21 cellular contexts compared by ENCODE assay signal in the genomic region with DNA sequence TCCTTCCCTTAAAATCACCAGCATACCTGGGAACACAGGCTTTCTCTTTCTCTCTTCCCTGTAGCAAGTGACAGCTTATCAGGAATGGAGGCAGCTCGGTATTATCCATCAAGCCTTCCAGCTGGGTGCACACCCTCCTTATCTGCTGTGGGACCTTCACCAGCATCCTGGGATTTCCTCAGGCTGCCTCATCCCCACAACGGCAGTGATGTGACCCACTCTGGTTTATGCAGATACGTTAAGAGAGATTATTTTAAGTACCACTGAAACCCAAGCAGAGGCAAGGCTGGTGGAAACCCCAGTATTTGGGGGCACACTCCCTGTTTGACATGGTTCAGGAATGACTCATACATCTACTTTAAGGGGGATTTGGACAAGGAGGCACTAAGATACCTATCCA.
DNase-seq lines count a peak whose midpoint lies in the region; ATAC-seq, FAIRE-seq and TF ChIP-seq lines count a peak whose summit lies in the region.
"Had no signal": no experiment of that assay in that cellular context is flagged by ENCODE, and none has a peak within 500 bp of the region (broad histone marks: within the 10 kb centered on the region; RNA-seq: fewer than 3 reads in every experiment).

No MANE protein-coding gene starts in this region.

- H3K27me3 ChIP-seq in HUES6 (ENCODE audit: control insufficient read depth, insufficient read depth, low read length) (peaks cover 6% of the 10 kb centered on the region; the same call in 1 of the 2 replicates), GM12878 (replicated peaks in 1 of 2; ENCODE audit: control insufficient read depth in 2 of 2, insufficient read depth in 2 of 2, low read length in 1 of 2) (no peaks in the 10 kb centered on the region), iPS-20b (ENCODE audit: insufficient read depth, low read length) (no peaks in the 10 kb centered on the region), esophagus squamous epithelium (peaks cover 0 to 5% (median 0%) of the 10 kb centered on the region in 4 donors), SJCRH30 (no peaks in the 10 kb centered on the region)

- CTCF ChIA-PET in GM12878 (lab: Yijun Ruan, JAX): no interaction called here

- WGBS in GM12878 (ENCODE audit: insufficient coverage, insufficient replicate concordance, low lambda C conversion rate, missing lambda C conversion rate): 33% methylated on average over 3 of the region's 3 CpGs
- WGBS in esophagus squamous epithelium, 2 donors: 72 to 76% methylated on average over 3 of the region's 3 CpGs

- no peak for FAIRE-seq in GM12878 (lab: Jason Lieb, UNC)
- FAIRE-seq: GM12892, HepG2 had no signal

- no peak for TF ChIP-seq RAD21 in GM12878 (IDR thresholded peaks at IDR 0.05; ENCODE audit: insufficient read depth, low read depth, low read length)

- H3K4me1 ChIP-seq in HUES6 (ENCODE audit: control insufficient read depth, insufficient read depth, low read length) (peaks cover 64% of the 10 kb centered on the region), GM12878 (ENCODE audit: control insufficient read depth, insufficient read depth, low read length) (no peaks in the 10 kb centered on the region), iPS-20b (ENCODE audit: insufficient read depth, low read length) (peaks cover 54% of the 10 kb centered on the region), esophagus squamous epithelium (no peaks in the 10 kb centered on the region), SJCRH30 (peaks cover 4% of the 10 kb centered on the region)

- H3K9me3 ChIP-seq in HUES6 (ENCODE audit: control insufficient read depth, insufficient read depth, low read depth, low read length) (no peaks in the 10 kb centered on the region), GM12878 (replicated peaks; ENCODE audit: control insufficient read depth, insufficient read depth, low read length) (no peaks in the 10 kb centered on the region), iPS-20b (ENCODE audit: insufficient read depth, low read depth, low read length) (no peaks in the 10 kb centered on the region), esophagus squamous epithelium (no peaks in the 10 kb centered on the region), SJCRH30 (replicated peaks) (no peaks in the 10 kb centered on the region)

- SMC1A ChIA-PET in GM12878 (lab: Charles Lee; ENCODE audit: uncharacterized antibody, unreplicated experiment): no interaction called here

- peaks cover 16% of the 10 kb centered on the region for H3K27me3 Mint-ChIP-seq in activated T-helper 2 cell treated with anti-CD3 and anti-CD28 coated beads, Interferon-gamma antibody, Interleukin-2, Interleukin-4, amounts not matched to agents 10 μg/mL and 5 μg/mL and 100 μg/mL, durations not matched to agents 14 hours and 24 hours and 36 hours (ENCODE audit: low read depth)

- POLR2A ChIA-PET in GM12878 (lab: Charles Lee): no interaction called here

- no peaks in the 10 kb centered on the region for H3K36me3 ChIP-seq in HUES6 (ENCODE audit: control insufficient read depth, insufficient read depth, low read length)
- no peaks in the 10 kb centered on the region for H3K36me3 ChIP-seq in GM12878 (ENCODE audit: control insufficient read depth in 2 of 2, insufficient read depth in 2 of 2, low read length in 1 of 2)
- H3K36me3 ChIP-seq in iPS-20b (ENCODE audit: insufficient read depth, low read depth, low read length): no peaks in the 10 kb centered on the region
- no peaks in the 10 kb centered on the region for H3K36me3 ChIP-seq in esophagus squamous epithelium
- H3K36me3 ChIP-seq in SJCRH30: no peaks in the 10 kb centered on the region

- in situ Hi-C loops in GM12878 (cut with MboI): no loop called here

- peak; percentile 31 for DNase-seq in GM12865 (ENCODE audit: low read depth)
- no peak for DNase-seq in GM12878 (ENCODE audit: low read depth, low spot score)
- no peak for DNase-seq in esophagus squamous epithelium (lab: John Stamatoyannopoulos, UW)
- no peak for DNase-seq in activated T-helper 2 cell treated with anti-CD3 and anti-CD28 coated beads, Interferon-gamma antibody, Interleukin-2, Interleukin-4, amounts not matched to agents 10 μg/mL and 5 μg/mL and 100 μg/mL, durations not matched to agents 14 hours and 24 hours and 36 hours (ENCODE audit: low spot score)
- DNase-seq in SJCRH30: no peak
- DNase-seq: AML-193; CD8-positive, alpha-beta T cell; DND-41; GOT3; KBM-7; NCI-H1105; NCI-H2029 treated with DMSO at 0.1 percent for 48 hours; NCI-H2171; NCI-H345; NCI-H524; Right ventricle myocardium superior had no signal

- H3K27ac Mint-ChIP-seq in activated T-helper 2 cell treated with anti-CD3 and anti-CD28 coated beads, Interferon-gamma antibody, Interleukin-2, Interleukin-4, amounts not matched to agents 10 μg/mL and 5 μg/mL and 100 μg/mL, durations not matched to agents 14 hours and 24 hours and 36 hours: no peak overlapping the region
- H3K27ac Mint-ChIP-seq: CD8-positive, alpha-beta T cell had no signal

- H3K4me3 Mint-ChIP-seq in activated T-helper 2 cell treated with anti-CD3 and anti-CD28 coated beads, Interferon-gamma antibody, Interleukin-2, Interleukin-4, amounts not matched to agents 10 μg/mL and 5 μg/mL and 100 μg/mL, durations not matched to agents 14 hours and 24 hours and 36 hours (ENCODE audit: low read depth): no peak overlapping the region
- H3K4me3 Mint-ChIP-seq: CD8-positive, alpha-beta T cell had no signal

- H3K9me3 Mint-ChIP-seq in activated T-helper 2 cell treated with anti-CD3 and anti-CD28 coated beads, Interferon-gamma antibody, Interleukin-2, Interleukin-4, amounts not matched to agents 10 μg/mL and 5 μg/mL and 100 μg/mL, durations not matched to agents 14 hours and 24 hours and 36 hours: no peaks in the 10 kb centered on the region
- H3K9me3 Mint-ChIP-seq: CD8-positive, alpha-beta T cell had no signal

- TF ChIP-seq CTCF in GM12865 (IDR thresholded peaks at IDR 0.05; ENCODE audit: insufficient read depth, low read depth, low read length, missing control alignments) (no peak), GM12878 (IDR thresholded peaks at IDR 0.05 in 2 of 3, conservative IDR thresholded peaks at IDR 0.05 in 1 of 3; ENCODE audit: control insufficient read depth in 2 of 3, extremely low read depth in 1 of 3, insufficient read depth in 1 of 3, low read depth in 3 of 3, low read length in 3 of 3) (no peak), esophagus squamous epithelium (IDR thresholded peaks at IDR 0.05) (no peak)

- no TSS peak for BruUV-seq in GM12878 (replicated peaks; lab: Mats Ljungman, UMichigan)

- peaks cover 1% of the 10 kb centered on the region for H3K4me1 Mint-ChIP-seq in activated T-helper 2 cell treated with anti-CD3 and anti-CD28 coated beads, Interferon-gamma antibody, Interleukin-2, Interleukin-4, amounts not matched to agents 10 μg/mL and 5 μg/mL and 100 μg/mL, durations not matched to agents 14 hours and 24 hours and 36 hours (ENCODE audit: low read depth)

- TF ChIP-seq POLR2A in GM12878 (IDR thresholded peaks at IDR 0.05; ENCODE audit: low read depth, low read length) (no peak), esophagus squamous epithelium (IDR thresholded peaks at IDR 0.05) (no peak)

- intact Hi-C loops in GM12878 (cut with micrococcal nuclease; ENCODE audit: unreplicated experiment) (no loop called here), esophagus squamous epithelium (cut with DNase I) (no loop called here)
- intact Hi-C loops in activated T-helper 2 cell treated with anti-CD3 and anti-CD28 coated beads, Interferon-gamma antibody, Interleukin-2, Interleukin-4, amounts not matched to agents 10 μg/mL and 5 μg/mL and 100 μg/mL, durations not matched to agents 14 hours and 24 hours and 36 hours (cut with micrococcal nuclease): no loop called here

- H3K4me2 ChIP-seq in GM12878 (ENCODE audit: control insufficient read depth, insufficient read depth): no peak overlapping the region

- RAD21 ChIA-PET in GM12878 (lab: Charles Lee; ENCODE audit: unreplicated experiment): no interaction called here

- H3K36me3 Mint-ChIP-seq in activated T-helper 2 cell treated with anti-CD3 and anti-CD28 coated beads, Interferon-gamma antibody, Interleukin-2, Interleukin-4, amounts not matched to agents 10 μg/mL and 5 μg/mL and 100 μg/mL, durations not matched to agents 14 hours and 24 hours and 36 hours (ENCODE audit: low read depth): no peaks in the 10 kb centered on the region
- H3K36me3 Mint-ChIP-seq: CD8-positive, alpha-beta T cell had no signal

- H3K4me3 ChIP-seq in GM12865 (ENCODE audit: low read depth, low read length) (no peak overlapping the region; the same call in 1 of the 2 replicates), HUES6 (ENCODE audit: low read depth, low read length) (peak overlapping the region; percentile 6; the same call in 1 of the 2 replicates), GM12878 (no peak overlapping the region), iPS-20b (ENCODE audit: low read length) (peak overlapping the region; percentile 2; the same call in 1 of the 2 replicates), esophagus squamous epithelium (no peak overlapping the region), SJCRH30 (no peak overlapping the region)

- H4K20me1 ChIP-seq in GM12878 (ENCODE audit: control insufficient read depth, insufficient read depth): no peaks in the 10 kb centered on the region

- TF ChIP-seq EP300 in GM12878 (IDR thresholded peaks at IDR 0.05; ENCODE audit: borderline replicate concordance in 1 of 2, control insufficient read depth in 1 of 2, low read depth in 2 of 2, low read length in 2 of 2): no peak

- ATAC-seq in GM12878 (no peak), HG03045 (IDR thresholded peaks at IDR 0.05; ENCODE audit: unreplicated experiment) (no peak)
- ATAC-seq: CD8-positive, alpha-beta T cell; HepG2 had no signal

- no peaks in the 10 kb centered on the region for H3K79me2 ChIP-seq in GM12878 (ENCODE audit: control insufficient read depth, insufficient read depth, low read length)

- H3K27ac ChIP-seq in HUES6 (ENCODE audit: low read depth, low read length): no peak overlapping the region
- H3K27ac ChIP-seq in GM12878 (ENCODE audit: control insufficient read depth, insufficient read depth): no peak overlapping the region
- no peak overlapping the region for H3K27ac ChIP-seq in iPS-20b (ENCODE audit: low read length)
- H3K27ac ChIP-seq in esophagus squamous epithelium: no peak overlapping the region
- H3K27ac ChIP-seq in SJCRH30: no peak overlapping the region

- no peak overlapping the region for H2AFZ ChIP-seq in GM12878 (ENCODE audit: control insufficient read depth, low read depth, low read length)

- peak overlapping the region; percentile 39 for H3K9ac ChIP-seq in HUES6 (ENCODE audit: low read length)
- H3K9ac ChIP-seq in GM12878 (ENCODE audit: control insufficient read depth, insufficient read depth, low read length): no peak overlapping the region
- peak overlapping the region; percentile 11; the same call in 1 of the 2 replicates for H3K9ac ChIP-seq in iPS-20b (ENCODE audit: low read depth, low read length)

TF ChIP-seq in GM12878, 131 proteins besides CTCF, POLR2A, EP300 and RAD21:
- TF ChIP-seq EZH2 (IDR thresholded peaks at IDR 0.05; ENCODE audit: borderline replicate concordance, control insufficient read depth, low read depth, low read length): no peak
- 0 out of 2 replicates have a peak, but pooled peaks have one; percentile 19 for TF ChIP-seq JUNB (IDR thresholded peaks at IDR 0.05)
- TF ChIP-seq NR2C1 (IDR thresholded peaks at IDR 0.05): no peak
- peak; percentile 25; the same call in 1 of the 2 replicates for TF ChIP-seq RUNX3 (IDR thresholded peaks at IDR 0.05; ENCODE audit: low read length)
- TF ChIP-seq SREBF2 (IDR thresholded peaks at IDR 0.05; ENCODE audit: low read length): no peak

Comparison
In these comparisons a context has a peak if more than half of its experiments do, and no peak if none do; other contexts are left out.
1. H3K4me3 ChIP-seq: peak in HUES6 (single experiment) and iPS-20b (single experiment); none in GM12865 (single experiment), GM12878 (single experiment), esophagus squamous epithelium (0 of 4) and SJCRH30 (single experiment).